ENCODE assay signal across 1 cellular context in genomic region chr1:178682429-178682828, GRCh38.
TF ChIP-seq lines count a peak whose summit lies in the region.

No MANE protein-coding gene starts in this region.

TF ChIP-seq in HepG2, 621 proteins besides CTCF, POLR2A, EP300 and RAD21 (continued from another document and continues in another):
- no peak for TF ChIP-seq E2F2 (CRISPR knock-in tag; IDR thresholded peaks at IDR 0.05; ENCODE audit: borderline replicate concordance)
- TF ChIP-seq MTA3 (CRISPR knock-in tag; IDR thresholded peaks at IDR 0.05) = no peak
- TF ChIP-seq ZNF841 (CRISPR knock-in tag; IDR thresholded peaks at IDR 0.05; ENCODE audit: borderline replicate concordance) = no peak
- no peak for TF ChIP-seq TBP (CRISPR knock-in tag; IDR thresholded peaks at IDR 0.05)
- no peak for TF ChIP-seq KDM5B (CRISPR knock-in tag; IDR thresholded peaks at IDR 0.05; ENCODE audit: borderline replicate concordance)
- TF ChIP-seq ZMAT3 (CRISPR knock-in tag; conservative IDR thresholded peaks at IDR 0.05) = no peak
- TF ChIP-seq ZNF274 (CRISPR knock-in tag; IDR thresholded peaks at IDR 0.05) = no peak
- TF ChIP-seq SMAD1 (CRISPR knock-in tag; IDR thresholded peaks at IDR 0.05; ENCODE audit: borderline replicate concordance, low read depth) = no peak
- TF ChIP-seq SMC3 (IDR thresholded peaks at IDR 0.05; ENCODE audit: low read length) = no peak; the same call in 1 of the 2 replicates
- no peak for TF ChIP-seq KLF15 (CRISPR knock-in tag; IDR thresholded peaks at IDR 0.05; ENCODE audit: borderline replicate concordance)
- TF ChIP-seq MAZ (IDR thresholded peaks at IDR 0.05; ENCODE audit: borderline replicate concordance, low read depth, low read length) = no peak
- no peak for TF ChIP-seq MAZ (CRISPR knock-in tag; IDR thresholded peaks at IDR 0.05; ENCODE audit: low read depth)
- no peak for TF ChIP-seq ZNF530 (CRISPR knock-in tag; IDR thresholded peaks at IDR 0.05; ENCODE audit: low read depth)
- TF ChIP-seq CERS6 (CRISPR knock-in tag; IDR thresholded peaks at IDR 0.05) = no peak
- TF ChIP-seq ZFX (CRISPR knock-in tag; IDR thresholded peaks at IDR 0.05; ENCODE audit: low read depth) = no peak
- TF ChIP-seq TOE1 (CRISPR knock-in tag; IDR thresholded peaks at IDR 0.05) = no peak
- peak; percentile 91 for TF ChIP-seq FOXP4 (CRISPR knock-in tag; IDR thresholded peaks at IDR 0.05)
- no peak for TF ChIP-seq ZNF572 (CRISPR knock-in tag; IDR thresholded peaks at IDR 0.05)
- no peak for TF ChIP-seq TFDP2 (CRISPR knock-in tag; IDR thresholded peaks at IDR 0.05)
- TF ChIP-seq HOXA5 (CRISPR knock-in tag; IDR thresholded peaks at IDR 0.05) = no peak
- TF ChIP-seq ZNF230 (CRISPR knock-in tag; IDR thresholded peaks at IDR 0.05) = no peak
- TF ChIP-seq HNRNPK (IDR thresholded peaks at IDR 0.05; ENCODE audit: low read depth, low read length, poor library complexity, severe bottlenecking) = no peak
- peak; percentile 97 for TF ChIP-seq AHDC1 (CRISPR knock-in tag; IDR thresholded peaks at IDR 0.05; ENCODE audit: borderline replicate concordance)
- TF ChIP-seq U2AF2 (IDR thresholded peaks at IDR 0.05; ENCODE audit: low read depth, low read length) = no peak
- TF ChIP-seq ZNF24 (IDR thresholded peaks at IDR 0.05) = no peak
- TF ChIP-seq ARID3A (IDR thresholded peaks at IDR 0.05; ENCODE audit: low read depth, low read length) = peak; percentile 87
- no peak for TF ChIP-seq CBX5 (CRISPR knock-in tag; IDR thresholded peaks at IDR 0.05; ENCODE audit: borderline replicate concordance)
- TF ChIP-seq FIP1L1 (IDR thresholded peaks at IDR 0.05; ENCODE audit: borderline replicate concordance, insufficient read depth, low read depth, low read length) = no peak
- TF ChIP-seq HINFP (CRISPR knock-in tag; IDR thresholded peaks at IDR 0.05; ENCODE audit: low read depth) = no peak
- TF ChIP-seq ZNF563 (CRISPR knock-in tag; IDR thresholded peaks at IDR 0.05) = no peak
- TF ChIP-seq NFE2L2 (IDR thresholded peaks at IDR 0.05; ENCODE audit: low read length) = no peak
- TF ChIP-seq PREB (CRISPR knock-in tag; IDR thresholded peaks at IDR 0.05) = no peak
- TF ChIP-seq ZNF30 (CRISPR knock-in tag; IDR thresholded peaks at IDR 0.05) = no peak
- peak; percentile 70 for TF ChIP-seq ISL2 (CRISPR knock-in tag; IDR thresholded peaks at IDR 0.05)
- peak; percentile 54; the same call in 1 of the 2 replicates for TF ChIP-seq TFE3 (CRISPR knock-in tag; IDR thresholded peaks at IDR 0.05)
- TF ChIP-seq ZNF263 (CRISPR knock-in tag; IDR thresholded peaks at IDR 0.05) = no peak
- no peak for TF ChIP-seq PBX3 (CRISPR knock-in tag; IDR thresholded peaks at IDR 0.05; ENCODE audit: borderline replicate concordance)
- TF ChIP-seq ZNF136 (CRISPR knock-in tag; IDR thresholded peaks at IDR 0.05; ENCODE audit: low read depth) = no peak
- no peak for TF ChIP-seq ZNF101 (CRISPR knock-in tag; IDR thresholded peaks at IDR 0.05; ENCODE audit: borderline replicate concordance, low read depth)
- peak; percentile 95 for TF ChIP-seq NR2F2 (IDR thresholded peaks at IDR 0.05; ENCODE audit: borderline replicate concordance, low read depth)
- TF ChIP-seq RORA (CRISPR knock-in tag; IDR thresholded peaks at IDR 0.05) = no peak
- TF ChIP-seq ZNF674 (CRISPR knock-in tag; IDR thresholded peaks at IDR 0.05; ENCODE audit: low read depth) = no peak
- no peak for TF ChIP-seq YY1 (IDR thresholded peaks at IDR 0.05; ENCODE audit: insufficient read depth, insufficient replicate concordance, low read depth, low read length)
- peak; percentile 90; the same call in 1 of the 2 replicates for TF ChIP-seq ZNF816 (CRISPR knock-in tag; IDR thresholded peaks at IDR 0.05; ENCODE audit: borderline replicate concordance)
